1 cellular context compared by ENCODE assay signal in genomic region chr6:44043479-44044153, GRCh38.
TF ChIP-seq lines count a peak whose summit lies in the region.

No MANE protein-coding gene starts in this region.

TF ChIP-seq in HEK293, 187 proteins besides CTCF, POLR2A, EP300 and RAD21 (continued from another document):
- TF ChIP-seq PRDM4 (tag by site-specific recombination; IDR thresholded peaks at IDR 0.05) (no peak), ZBTB44 (tag by site-specific recombination; IDR thresholded peaks at IDR 0.05) (no peak), ZNF416 (tag by site-specific recombination; IDR thresholded peaks at IDR 0.05) (no peak), ZNF610 (tag by site-specific recombination; IDR thresholded peaks at IDR 0.05; ENCODE audit: borderline replicate concordance) (0 out of 2 replicates have a peak, but pooled peaks have one; percentile 36), ZSCAN30 (tag by site-specific recombination; IDR thresholded peaks at IDR 0.05) (no peak), ZNF140 (tag by site-specific recombination; IDR thresholded peaks at IDR 0.05) (no peak), ZFP41 (tag by site-specific recombination; IDR thresholded peaks at IDR 0.05; ENCODE audit: borderline replicate concordance) (no peak), ZBTB8A (tag by site-specific recombination; IDR thresholded peaks at IDR 0.05) (0 out of 2 replicates have a peak, but pooled peaks have one; percentile 23), ZIC2 (tag by site-specific recombination; IDR thresholded peaks at IDR 0.05) (peak; percentile 37; the same call in 1 of the 2 replicates), HOXC10 (CRISPR knock-in tag; IDR thresholded peaks at IDR 0.05) (no peak), ZNF544 (tag by site-specific recombination; IDR thresholded peaks at IDR 0.05) (no peak), ZNF184 (tag by site-specific recombination; IDR thresholded peaks at IDR 0.05) (peak; percentile 81; the same call in 1 of the 2 replicates), PRDM1 (tag by site-specific recombination; IDR thresholded peaks at IDR 0.05) (peak; percentile 69), FEZF1 (tag by site-specific recombination; IDR thresholded peaks at IDR 0.05) (peak; percentile 37; the same call in 1 of the 2 replicates), ZNF623 (tag by site-specific recombination; IDR thresholded peaks at IDR 0.05) (no peak), ZFP69B (tag by site-specific recombination; IDR thresholded peaks at IDR 0.05) (0 out of 2 replicates have a peak, but pooled peaks have one; percentile 45)
- TF ChIP-seq, protein P1, sequence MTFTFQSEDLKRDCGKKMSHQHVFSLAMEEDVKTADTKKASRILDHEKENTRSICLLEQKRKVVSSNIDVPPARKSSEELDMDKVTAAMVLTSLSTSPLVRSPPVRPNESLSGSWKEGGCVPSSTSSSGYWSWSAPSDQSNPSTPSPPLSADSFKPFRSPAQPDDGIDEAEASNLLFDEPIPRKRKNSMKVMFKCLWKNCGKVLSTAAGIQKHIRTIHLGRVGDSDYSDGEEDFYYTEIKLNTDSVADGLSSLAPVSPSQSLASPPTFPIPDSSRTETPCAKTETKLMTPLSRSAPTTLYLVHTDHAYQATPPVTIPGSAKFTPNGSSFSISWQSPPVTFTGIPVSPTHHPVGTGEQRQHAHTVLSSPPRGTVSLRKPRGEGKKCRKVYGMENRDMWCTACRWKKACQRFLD (tag by site-specific recombination; IDR thresholded peaks at IDR 0.05), result no peak
